2 cellular contexts compared by ENCODE assay signal in genomic region chr1:88175631-88176226, GRCh38.
TF ChIP-seq lines count a peak whose summit lies in the region.

No MANE protein-coding gene starts in this region.

TF ChIP-seq in IMR-90, 13 proteins besides CTCF, POLR2A, EP300 and RAD21:
- TF ChIP-seq USF2 (IDR thresholded peaks at IDR 0.05; ENCODE audit: low read depth, low read length), result no peak
- no peak for TF ChIP-seq MAFK (IDR thresholded peaks at IDR 0.05; ENCODE audit: low read depth, low read length)
- 0 out of 2 replicates have a peak, but pooled peaks have one; percentile 18 for TF ChIP-seq CEBPB (IDR thresholded peaks at IDR 0.05; ENCODE audit: low read depth, low read length)
- TF ChIP-seq SMC3 (IDR thresholded peaks at IDR 0.05; ENCODE audit: low read depth, low read length), result no peak
TF ChIP-seq in IMR-90: peak in this region for 1.

TF ChIP-seq in GM12878, 131 proteins besides CTCF, POLR2A, EP300 and RAD21:
- TF ChIP-seq TCF12 (IDR thresholded peaks at IDR 0.05; ENCODE audit: low read depth, low read length) (no peak), NKRF (conservative IDR thresholded peaks at IDR 0.05) (no peak), SREBF2 (IDR thresholded peaks at IDR 0.05; ENCODE audit: low read length) (no peak), IKZF2 (IDR thresholded peaks at IDR 0.05) (peak; percentile 48 to 50; a peak in 2 of 4 replicates), BCL11A (IDR thresholded peaks at IDR 0.05; ENCODE audit: low read depth, low read length) (no peak), PML (IDR thresholded peaks at IDR 0.05; ENCODE audit: low read length) (no peak), MTA2 (IDR thresholded peaks at IDR 0.05; ENCODE audit: low read depth) (0 out of 2 replicates have a peak, but pooled peaks have one; percentile 24), ZNF687 (IDR thresholded peaks at IDR 0.05) (no peak), RB1 (IDR thresholded peaks at IDR 0.05; ENCODE audit: borderline replicate concordance) (no peak), BCLAF1 (IDR thresholded peaks at IDR 0.05) (no peak), REST (IDR thresholded peaks at IDR 0.05; ENCODE audit: low read depth, low read length) (no peak), CBX3 (IDR thresholded peaks at IDR 0.05; ENCODE audit: borderline replicate concordance, low read depth) (no peak), NR2C2 (IDR thresholded peaks at IDR 0.05; ENCODE audit: borderline replicate concordance, control insufficient read depth, insufficient read length, low read depth) (no peak), TCF3 (IDR thresholded peaks at IDR 0.05; ENCODE audit: borderline replicate concordance, insufficient read depth, low read depth, low read length) (no peak), HDAC2 (IDR thresholded peaks at IDR 0.05) (no peak), IKZF1 (conservative IDR thresholded peaks at IDR 0.05) (peak; percentile 47), ASH2L (IDR thresholded peaks at IDR 0.05; ENCODE audit: borderline replicate concordance, low read depth) (no peak), NFYA (IDR thresholded peaks at IDR 0.05; ENCODE audit: borderline replicate concordance, low read depth, low read length) (no peak)
